8 cellular contexts compared by ENCODE assay signal in genomic region chr1:28258628-28259251, GRCh38. TPM values are rescaled to one million over a fixed set of nuclear protein-coding genes. Genes with fewer than 3 reads are reported as not detected.
DNase-seq lines count a peak whose midpoint lies in the region; ATAC-seq and TF ChIP-seq lines count a peak whose summit lies in the region.

No MANE protein-coding gene starts in this region.

- H3K4me3 Mint-ChIP-seq in activated T-cell treated with anti-CD3 and anti-CD28 coated beads, Interleukin-2, amount 50 U/mL, for 24 hours, result peak overlapping the region; percentile 83
- peak overlapping the region; percentile 82 for H3K4me3 Mint-ChIP-seq in activated B cell treated with CpG ODN at 0.5 μM for 24 hours

- no peaks in the 10 kb centered on the region for H3K36me3 ChIP-seq in iPS-18a (ENCODE audit: control insufficient read depth, low read depth, low read length)
- H3K36me3 ChIP-seq in testis (ENCODE audit: low read depth, missing control alignments), result no peaks in the 10 kb centered on the region

- H3K4me1 Mint-ChIP-seq in activated T-cell treated with anti-CD3 and anti-CD28 coated beads, Interleukin-2, amount 50 U/mL, for 24 hours (ENCODE audit: low read depth), result peaks cover 44% of the 10 kb centered on the region
- peaks cover 23% of the 10 kb centered on the region for H3K4me1 Mint-ChIP-seq in activated B cell treated with CpG ODN at 0.5 μM for 24 hours

- H3K9ac ChIP-seq in iPS-18a (ENCODE audit: low read length), result no peak overlapping the region

- POLR2A ChIA-PET in activated B cell treated with CpG ODN at 0.5 μM for 24 hours (lab: Charles Lee), result interaction anchor here (0.8 to 5.1 kb wide), 9 partner anchors 9 to 249 kb away, joined by 3 to 79 read pairs (median 7); partner anchors contain the start of genes ATP5IF1, MED18 and RCC1

- ATAC-seq in activated B cell treated with CpG ODN at 0.5 μM for 24 hours (ENCODE audit: low read depth), result no peak

- peaks cover 6% of the 10 kb centered on the region for H3K36me3 Mint-ChIP-seq in activated T-cell treated with anti-CD3 and anti-CD28 coated beads, Interleukin-2, amount 50 U/mL, for 24 hours (ENCODE audit: low read depth)
- H3K36me3 Mint-ChIP-seq in activated B cell treated with CpG ODN at 0.5 μM for 24 hours (ENCODE audit: low read depth), result no peaks in the 10 kb centered on the region

- H3K4me1 ChIP-seq in iPS-18a (ENCODE audit: control insufficient read depth, low read depth, low read length), result peaks cover 3% of the 10 kb centered on the region
- peaks cover 13% of the 10 kb centered on the region for H3K4me1 ChIP-seq in testis

- H3K27me3 Mint-ChIP-seq in activated T-cell treated with anti-CD3 and anti-CD28 coated beads, Interleukin-2, amount 50 U/mL, for 24 hours, result no peaks in the 10 kb centered on the region
- peaks cover 6% of the 10 kb centered on the region for H3K27me3 Mint-ChIP-seq in activated B cell treated with CpG ODN at 0.5 μM for 24 hours

- peak overlapping the region; percentile 96 for H3K27ac Mint-ChIP-seq in activated T-cell treated with anti-CD3 and anti-CD28 coated beads, Interleukin-2, amount 50 U/mL, for 24 hours
- H3K27ac Mint-ChIP-seq in activated B cell treated with CpG ODN at 0.5 μM for 24 hours, result peak overlapping the region; percentile 79

- TF ChIP-seq POLR2A in testis (IDR thresholded peaks at IDR 0.05), result no peak

- DNase-seq in activated T-cell treated with anti-CD3 and anti-CD28 coated beads, Interleukin-2, amount 50 U/mL, for 24 hours, result no peak
- DNase-seq in activated T-cell treated with anti-CD3 and anti-CD28 coated beads for 4 hours, result no peak
- no peak for DNase-seq in activated B cell treated with CpG ODN at 0.5 μM for 24 hours
- peak; percentile 33 for DNase-seq in testis
- DNase-seq in DMS 273 (lab: John Stamatoyannopoulos, UW; ENCODE audit: unreplicated experiment), result no peak
- no peak for DNase-seq in superior temporal gyrus (ENCODE audit: extremely low spot score)
- DNase-seq in NCI-H1092 treated with DMSO at 0.1 percent for 48 hours (lab: John Stamatoyannopoulos, UW), result no peak

- H3K27ac ChIP-seq in iPS-18a (ENCODE audit: low read length), result no peak overlapping the region
- no peak overlapping the region for H3K27ac ChIP-seq in testis

- TF ChIP-seq CTCF in activated B cell treated with CpG ODN at 0.5 μM for 24 hours (IDR thresholded peaks at IDR 0.05), result no peak
- no peak for TF ChIP-seq CTCF in testis (IDR thresholded peaks at IDR 0.05)

- H3K4me3 ChIP-seq in iPS-18a (ENCODE audit: low read length), result peak overlapping the region; percentile 84
- peak overlapping the region; percentile 65 to 98 for H3K4me3 ChIP-seq in testis

- H3K9me3 ChIP-seq in iPS-18a (ENCODE audit: control insufficient read depth, low read depth, low read length), result no peaks in the 10 kb centered on the region
- H3K9me3 ChIP-seq in testis, result no peaks in the 10 kb centered on the region

- H3K9me3 Mint-ChIP-seq in activated T-cell treated with anti-CD3 and anti-CD28 coated beads, Interleukin-2, amount 50 U/mL, for 24 hours, result no peaks in the 10 kb centered on the region
- H3K9me3 Mint-ChIP-seq in activated B cell treated with CpG ODN at 0.5 μM for 24 hours, result no peaks in the 10 kb centered on the region

- no peaks in the 10 kb centered on the region for H3K27me3 ChIP-seq in iPS-18a (ENCODE audit: control insufficient read depth, insufficient read depth, low read length)
- no peaks in the 10 kb centered on the region for H3K27me3 ChIP-seq in testis

- intact Hi-C loops in activated B cell treated with CpG ODN at 0.5 μM for 24 hours (cut with micrococcal nuclease) (loop anchor here (1.0 to 2.0 kb wide), 5 partner anchors 10 to 385 kb away; partner anchors contain the start of genes MED18 and TAF12), testis (cut with DNase I; ENCODE audit: low total_unique reads) (no loop called here)

- CTCF ChIA-PET in activated B cell treated with CpG ODN at 0.5 μM for 24 hours (lab: Charles Lee), result interaction anchor here (0.7 to 1.2 kb wide), 2 partner anchors 10 to 101 kb away, joined by 4 to 17 read pairs; no protein-coding TSS in a partner anchor

- 1 to 3% methylated on average over 12 of the region's 12 CpGs for WGBS in testis, 2 donors

RNA-seq across cellular contexts. Expression of gene SESN2, which starts 0.6 kb away (rescaled TPM):
- 19.5 and 19.8 TPM in 2 replicates for total RNA-seq in activated B cell treated with CpG ODN at 0.5 μM for 24 hours
- total RNA-seq in testis, result 10 to 100 TPM; 36.7 to 43.7 TPM
- 16.9 TPM for polyA plus RNA-seq in testis (ENCODE audit: insufficient read depth, low read depth, low replicate concordance)

RNA-seq across cellular contexts. Expression of gene ATP5IF1, which starts 22.8 kb away (rescaled TPM):
- 87.0 and 104 TPM in 2 replicates for total RNA-seq in activated B cell treated with CpG ODN at 0.5 μM for 24 hours
- 100 to 1,000 TPM; 259 to 345 TPM for total RNA-seq in testis
- 702 TPM for polyA plus RNA-seq in testis (ENCODE audit: insufficient read depth, low read depth, low replicate concordance)

RNA-seq across cellular contexts. Expression of gene DNAJC8, which starts 25.9 kb away (rescaled TPM):
- total RNA-seq in activated B cell treated with CpG ODN at 0.5 μM for 24 hours, result 103 and 104 TPM in 2 replicates
- 10 to 100 TPM; 44.7 to 48.0 TPM for total RNA-seq in testis
- 86.5 TPM for polyA plus RNA-seq in testis (ENCODE audit: insufficient read depth, low read depth, low replicate concordance)
